In genomic region chr14:61392297-61392696, GRCh38 we compare ENCODE assay signal across 1 cellular context.
TF ChIP-seq lines count a peak whose summit lies in the region.

No MANE protein-coding gene starts in this region.

TF ChIP-seq in HEK293, 187 proteins besides CTCF, POLR2A, EP300 and RAD21 (continued from another document):
- TF ChIP-seq PRDM6 (tag by site-specific recombination; IDR thresholded peaks at IDR 0.05) = peak; percentile 34; the same call in 1 of the 2 replicates
